ENCODE assay signal across 35 cellular contexts in the genomic region with DNA sequence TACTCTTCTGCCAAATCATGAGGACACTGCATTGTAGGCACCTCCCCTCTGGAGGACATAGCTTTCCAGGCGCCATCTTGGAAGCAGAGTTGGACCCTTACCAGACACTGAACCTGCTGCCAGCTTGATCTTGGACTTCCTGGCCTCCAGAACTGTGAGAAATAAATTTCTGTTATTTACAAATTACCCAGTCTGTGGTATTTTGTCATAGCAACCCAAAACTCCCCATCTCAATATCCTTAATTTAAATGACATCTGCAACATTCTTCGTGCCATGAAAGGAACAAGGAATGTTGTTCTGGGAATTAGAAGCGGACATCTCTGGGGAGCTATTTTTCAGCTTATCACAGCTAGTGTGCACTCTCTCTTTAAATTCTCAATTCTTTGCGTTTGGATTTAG. TPM values are rescaled to one million over a fixed set of nuclear protein-coding genes. Genes with fewer than 3 reads are reported as not detected.
"Had no signal": no experiment of that assay in that cellular context is flagged by ENCODE, and none has a peak within 500 bp of the region (broad histone marks: within the 10 kb centered on the region; RNA-seq: fewer than 3 reads in every experiment).

No MANE protein-coding gene starts in this region.

- H3K36me3 ChIP-seq: ovary, right lobe of liver, sigmoid colon, suprapubic skin, transverse colon, upper lobe of right lung, uterus had no signal

- H3K9me3 Mint-ChIP-seq: natural killer cell treated with Interleukin-12 subunit alpha and Interleukin-12 subunit beta and Interleukin-15 and Interleukin-18, amount 100 ng/mL, for 72 hours; neural progenitor cell; stimulated activated memory B cell treated with anti-CD40 and anti-IgM and Interleukin-4, amounts not matched to agents 10 μg/mL and 1 μg/mL and 100 μg/mL, for 72 hours; stimulated activated naive CD8-positive, alpha-beta T cell treated with anti-CD3 and anti-CD28 coated beads, Interleukin-15, amount 100 ng/mL, for 72 hours; type B pancreatic cell had no signal

- ATAC-seq: naive thymus-derived CD8-positive, alpha-beta T cell; natural killer cell treated with Interleukin-12 subunit alpha and Interleukin-12 subunit beta and Interleukin-15 and Interleukin-18, amount 100 ng/mL, for 72 hours; psoas muscle; right cardiac atrium; right lobe of liver; stimulated activated memory B cell treated with anti-CD40 and anti-IgM and Interleukin-4, amounts not matched to agents 10 μg/mL and 1 μg/mL and 100 μg/mL, for 72 hours; stimulated activated naive CD8-positive, alpha-beta T cell treated with anti-CD3 and anti-CD28 coated beads, Interleukin-15, amount 100 ng/mL, for 72 hours; stimulated activated naive CD8-positive, alpha-beta T cell treated with anti-CD3 and anti-CD28 coated beads, Interleukin-15, Interleukin-2, amounts not matched to agents 100 U/mL and 50 U/mL, for 24 hours; upper lobe of right lung had no signal

- H3K4me1 ChIP-seq: psoas muscle, right lobe of liver, spleen, suprapubic skin, testis, transverse colon, uterus had no signal

- H3K4me2 ChIP-seq: neural progenitor cell, smooth muscle cell had no signal

- H3K27me3 Mint-ChIP-seq: progenitor cell of endocrine pancreas; stimulated activated memory B cell treated with anti-CD40 and anti-IgM and Interleukin-4, amounts not matched to agents 10 μg/mL and 1 μg/mL and 100 μg/mL, for 72 hours; stimulated activated naive CD8-positive, alpha-beta T cell treated with anti-CD3 and anti-CD28 coated beads, Interleukin-15, amount 100 ng/mL, for 72 hours; type B pancreatic cell had no signal

- H3K27ac Mint-ChIP-seq: naive thymus-derived CD8-positive, alpha-beta T cell; natural killer cell treated with Interleukin-12 subunit alpha and Interleukin-12 subunit beta and Interleukin-15 and Interleukin-18, amount 100 ng/mL, for 72 hours; nephron progenitor cell; neural progenitor cell; progenitor cell of endocrine pancreas; stimulated activated memory B cell treated with anti-CD40 and anti-IgM and Interleukin-4, amounts not matched to agents 10 μg/mL and 1 μg/mL and 100 μg/mL, for 72 hours; stimulated activated naive CD8-positive, alpha-beta T cell treated with anti-CD3 and anti-CD28 coated beads, Interleukin-15, amount 100 ng/mL, for 72 hours; type B pancreatic cell had no signal

- H3K27me3 ChIP-seq: neural progenitor cell, ovary, right lobe of liver, sigmoid colon, spleen, suprapubic skin, testis, tibial artery, transverse colon, upper lobe of right lung, uterus had no signal

- H3K9me3 ChIP-seq: psoas muscle, right lobe of liver, sigmoid colon, spleen, suprapubic skin, testis, tibial artery, transverse colon, upper lobe of right lung, uterus had no signal

- H3K4me3 ChIP-seq: neural progenitor cell, ovary, psoas muscle, right lobe of liver, sigmoid colon, skin epidermis, smooth muscle cell, spleen, suprapubic skin, testis, tibial artery, transverse colon, upper lobe of right lung, uterus had no signal

- H3K4me1 Mint-ChIP-seq: naive thymus-derived CD8-positive, alpha-beta T cell; stimulated activated memory B cell treated with anti-CD40 and anti-IgM and Interleukin-4, amounts not matched to agents 10 μg/mL and 1 μg/mL and 100 μg/mL, for 72 hours; stimulated activated naive CD8-positive, alpha-beta T cell treated with anti-CD3 and anti-CD28 coated beads, Interleukin-15, amount 100 ng/mL, for 72 hours had no signal

- H3K4me3 Mint-ChIP-seq: naive thymus-derived CD8-positive, alpha-beta T cell; natural killer cell treated with Interleukin-12 subunit alpha and Interleukin-12 subunit beta and Interleukin-15 and Interleukin-18, amount 100 ng/mL, for 72 hours; nephron progenitor cell; neural progenitor cell; stimulated activated memory B cell treated with anti-CD40 and anti-IgM and Interleukin-4, amounts not matched to agents 10 μg/mL and 1 μg/mL and 100 μg/mL, for 72 hours; stimulated activated naive CD8-positive, alpha-beta T cell treated with anti-CD3 and anti-CD28 coated beads, Interleukin-15, amount 100 ng/mL, for 72 hours; type B pancreatic cell had no signal

- H3K27ac ChIP-seq: ovary, parathyroid adenoma, psoas muscle, right lobe of liver, sigmoid colon, spleen, suprapubic skin, testis, tibial artery, transverse colon, upper lobe of right lung, uterus had no signal

- H3K79me2 ChIP-seq: parathyroid adenoma had no signal

- H3K9ac ChIP-seq: neural progenitor cell, parathyroid adenoma had no signal

- DNase-seq: naive thymus-derived CD8-positive, alpha-beta T cell; nephron progenitor cell; occipital lobe; ovary; posterior cingulate gyrus; psoas muscle; right lobe of liver; sigmoid colon; spleen; stimulated activated CD4-positive, alpha-beta T cell treated with anti-CD3 and anti-CD28 coated beads, Interleukin-12 subunit alpha, Interleukin-12 subunit beta, amount 100 ng/mL, for 4 hours; stimulated activated CD4-positive, alpha-beta T cell treated with anti-CD3 and anti-CD28 coated beads, Interleukin-1b, Interleukin-23, amount 100 ng/mL, for 48 hours; stimulated activated CD4-positive, alpha-beta T cell treated with anti-CD3 and anti-CD28 coated beads, Interleukin-4, amount 100 ng/mL, for 1 hour; stimulated activated CD4-positive, alpha-beta T cell treated with anti-CD3 and anti-CD28 coated beads, Interleukin-4, amount 100 ng/mL, for 4 hours; stimulated activated CD8-positive, alpha-beta memory T cell treated with anti-CD3 and anti-CD28 coated beads, Interleukin-4, amount 100 ng/mL, for 48 hours; stimulated activated naive CD4-positive, alpha-beta T cell; stimulated activated naive CD8-positive, alpha-beta T cell treated with anti-CD3 and anti-CD28 coated beads, Interleukin-15, amount 100 ng/mL, for 72 hours; stimulated activated naive CD8-positive, alpha-beta T cell treated with anti-CD3 and anti-CD28 coated beads, Interleukin-15, Interleukin-2, amounts not matched to agents 100 U/mL and 50 U/mL, for 24 hours; substantia nigra; testis; tibial artery; transverse colon; upper lobe of right lung; uterus had no signal

- H3K36me3 Mint-ChIP-seq: natural killer cell treated with Interleukin-12 subunit alpha and Interleukin-12 subunit beta and Interleukin-15 and Interleukin-18, amount 100 ng/mL, for 72 hours; stimulated activated memory B cell treated with anti-CD40 and anti-IgM and Interleukin-4, amounts not matched to agents 10 μg/mL and 1 μg/mL and 100 μg/mL, for 72 hours had no signal

- H2AFZ ChIP-seq: neural progenitor cell, parathyroid adenoma had no signal

RNA-seq across cellular contexts. Expression of a gene that starts 57.4 kb away (rescaled TPM):
- total RNA-seq: naive thymus-derived CD8-positive, alpha-beta T cell; natural killer cell treated with Interleukin-12 subunit alpha and Interleukin-12 subunit beta and Interleukin-15 and Interleukin-18, amount 100 ng/mL, for 72 hours; occipital lobe; osteoblast; progenitor cell of endocrine pancreas; sigmoid colon; suprapubic skin; uterus had no signal
- polyA plus RNA-seq: naive thymus-derived CD8-positive, alpha-beta T cell; urinary bladder had no signal
